ENCODE assay signal across 2 cellular contexts in the genomic region with DNA sequence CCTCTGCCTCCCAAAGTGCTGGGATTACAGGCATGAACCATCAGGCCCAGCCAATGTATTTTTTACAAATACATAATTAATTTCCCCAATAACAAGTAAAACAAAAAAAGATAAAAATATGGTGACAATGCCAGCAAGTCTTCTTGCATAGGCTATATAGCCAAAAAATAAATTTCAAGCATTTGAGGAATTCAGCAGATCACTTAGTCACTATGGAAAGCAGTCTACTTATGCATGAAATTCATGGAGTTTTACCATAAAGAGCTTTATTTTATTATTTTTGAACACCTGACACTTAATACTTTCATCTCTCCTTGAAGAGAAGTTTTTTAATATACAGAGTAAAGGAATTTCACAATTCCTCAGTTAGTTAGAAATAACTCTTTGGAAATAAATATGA.
TF ChIP-seq lines count a peak whose summit lies in the region.

No MANE protein-coding gene starts in this region.

TF ChIP-seq in IMR-90, 13 proteins besides CTCF, POLR2A, EP300 and RAD21:
- TF ChIP-seq CHD1 (IDR thresholded peaks at IDR 0.05; ENCODE audit: low read depth, low read length) (no peak), NFE2L2 (IDR thresholded peaks at IDR 0.05; ENCODE audit: low read depth, low read length) (no peak), RFX5 (IDR thresholded peaks at IDR 0.05; ENCODE audit: low read depth, low read length) (no peak), MAFK (IDR thresholded peaks at IDR 0.05; ENCODE audit: low read depth, low read length) (no peak), BHLHE40 (IDR thresholded peaks at IDR 0.05; ENCODE audit: low read depth, low read length) (no peak), MAZ (IDR thresholded peaks at IDR 0.05; ENCODE audit: borderline replicate concordance, low read depth, low read length) (no peak), CEBPB (IDR thresholded peaks at IDR 0.05; ENCODE audit: low read depth, low read length) (no peak), RCOR1 (IDR thresholded peaks at IDR 0.05; ENCODE audit: insufficient replicate concordance, low read length) (no peak), FOS (IDR thresholded peaks at IDR 0.05; ENCODE audit: low read depth, low read length) (no peak), MXI1 (IDR thresholded peaks at IDR 0.05; ENCODE audit: borderline replicate concordance, low read depth, low read length) (no peak)
- TF ChIP-seq, protein P1, sequence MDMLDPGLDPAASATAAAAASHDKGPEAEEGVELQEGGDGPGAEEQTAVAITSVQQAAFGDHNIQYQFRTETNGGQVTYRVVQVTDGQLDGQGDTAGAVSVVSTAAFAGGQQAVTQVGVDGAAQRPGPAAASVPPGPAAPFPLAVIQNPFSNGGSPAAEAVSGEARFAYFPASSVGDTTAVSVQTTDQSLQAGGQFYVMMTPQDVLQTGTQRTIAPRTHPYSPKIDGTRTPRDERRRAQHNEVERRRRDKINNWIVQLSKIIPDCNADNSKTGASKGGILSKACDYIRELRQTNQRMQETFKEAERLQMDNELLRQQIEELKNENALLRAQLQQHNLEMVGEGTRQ (IDR thresholded peaks at IDR 0.05; ENCODE audit: low read depth, low read length): no peak

TF ChIP-seq in GM12878, 131 proteins besides CTCF, POLR2A, EP300 and RAD21:
- TF ChIP-seq TBL1XR1 (IDR thresholded peaks at IDR 0.05; ENCODE audit: low read depth, low read length) (no peak), ETV6 (conservative IDR thresholded peaks at IDR 0.05 in 1 of 2, IDR thresholded peaks at IDR 0.05 in 1 of 2; ENCODE audit: borderline replicate concordance in 1 of 2, low read depth in 1 of 2) (no peak; a peak in 2 of 4 replicates), NFXL1 (IDR thresholded peaks at IDR 0.05; ENCODE audit: borderline replicate concordance) (peak; percentile 29; the same call in 1 of the 2 replicates)
